In genomic region chrX:47390676-47391234, GRCh38 we compare ENCODE assay signal across 19 cellular contexts. TPM values are rescaled to one million over a fixed set of nuclear protein-coding genes. Genes with fewer than 3 reads are reported as not detected.
"Had no signal": no experiment of that assay in that cellular context is flagged by ENCODE, and none has a peak within 500 bp of the region (broad histone marks: within the 10 kb centered on the region; RNA-seq: fewer than 3 reads in every experiment).

No MANE protein-coding gene starts in this region.

- H3K36me3 ChIP-seq: ascending aorta, gastrocnemius medialis, heart left ventricle, SJCRH30, spleen, thyroid gland, WERI-Rb-1 had no signal

- H3K4me1 Mint-ChIP-seq: nephron had no signal

- H3K27ac ChIP-seq: ascending aorta, gastrocnemius medialis, heart left ventricle, SJCRH30, spleen, thyroid gland, WERI-Rb-1 had no signal

- H3K9me3 ChIP-seq: ascending aorta, gastrocnemius medialis, SJCRH30, spleen, thyroid gland had no signal

- DNase-seq: activated CD4-positive, alpha-beta T cell treated with anti-CD3 and anti-CD28 coated beads for 1 hour; activated CD8-positive, alpha-beta memory T cell treated with anti-CD3 and anti-CD28 coated beads for 24 hours; activated CD8-positive, alpha-beta memory T cell treated with anti-CD3 and anti-CD28 coated beads, Interleukin-2, amount 50 U/mL, for 48 hours; cortex of kidney; gastrocnemius medialis; heart left ventricle; kidney; nucleus accumbens; retina; SJCRH30; spleen; stimulated activated naive B cell treated with anti-CD40 and anti-IgM and Interleukin-4, amounts not matched to agents 10 μg/mL and 1 μg/mL and 100 μg/mL, for 72 hours; thyroid gland; WERI-Rb-1 had no signal

- H3K27me3 ChIP-seq: ascending aorta, gastrocnemius medialis, heart left ventricle, SJCRH30, spleen, thyroid gland had no signal

- H3K9me3 Mint-ChIP-seq: stimulated activated naive B cell treated with anti-CD40 and anti-IgM and Interleukin-4, amounts not matched to agents 10 μg/mL and 1 μg/mL and 100 μg/mL, for 72 hours had no signal

- H3K4me3 Mint-ChIP-seq: nephron; stimulated activated naive B cell treated with anti-CD40 and anti-IgM and Interleukin-4, amounts not matched to agents 10 μg/mL and 1 μg/mL and 100 μg/mL, for 72 hours had no signal

- H3K27ac Mint-ChIP-seq: nephron; stimulated activated naive B cell treated with anti-CD40 and anti-IgM and Interleukin-4, amounts not matched to agents 10 μg/mL and 1 μg/mL and 100 μg/mL, for 72 hours had no signal

- ATAC-seq: gastrocnemius medialis; heart left ventricle; stimulated activated naive B cell treated with anti-CD40 and anti-IgM and Interleukin-4, amounts not matched to agents 10 μg/mL and 1 μg/mL and 100 μg/mL, for 72 hours had no signal

- H3K4me3 ChIP-seq: ascending aorta, gastrocnemius medialis, heart left ventricle, lung, SJCRH30, spleen, thyroid gland had no signal

- H3K36me3 Mint-ChIP-seq: stimulated activated naive B cell treated with anti-CD40 and anti-IgM and Interleukin-4, amounts not matched to agents 10 μg/mL and 1 μg/mL and 100 μg/mL, for 72 hours had no signal

- H3K4me1 ChIP-seq: ascending aorta, gastrocnemius medialis, heart left ventricle, SJCRH30, spleen, thyroid gland had no signal

RNA-seq across cellular contexts. Expression of gene ZNF157, which starts 20.4 kb away (rescaled TPM):
- total RNA-seq: ascending aorta, left lobe of liver, SJCRH30, subcutaneous adipose tissue had no signal
